ENCODE assay signal across 1 cellular context in genomic region chr15:67738056-67738455, GRCh38.
TF ChIP-seq lines count a peak whose summit lies in the region.

No MANE protein-coding gene starts in this region.

TF ChIP-seq in GM12878, 131 proteins besides CTCF, POLR2A, EP300 and RAD21 (continued from another document):
- TF ChIP-seq ZBTB40 (IDR thresholded peaks at IDR 0.05; ENCODE audit: borderline replicate concordance) (no peak), ZNF24 (IDR thresholded peaks at IDR 0.05) (no peak), CEBPZ (IDR thresholded peaks at IDR 0.05; ENCODE audit: low read depth, low read length) (no peak)
